ENCODE assay signal across 9 cellular contexts in the genomic region with DNA sequence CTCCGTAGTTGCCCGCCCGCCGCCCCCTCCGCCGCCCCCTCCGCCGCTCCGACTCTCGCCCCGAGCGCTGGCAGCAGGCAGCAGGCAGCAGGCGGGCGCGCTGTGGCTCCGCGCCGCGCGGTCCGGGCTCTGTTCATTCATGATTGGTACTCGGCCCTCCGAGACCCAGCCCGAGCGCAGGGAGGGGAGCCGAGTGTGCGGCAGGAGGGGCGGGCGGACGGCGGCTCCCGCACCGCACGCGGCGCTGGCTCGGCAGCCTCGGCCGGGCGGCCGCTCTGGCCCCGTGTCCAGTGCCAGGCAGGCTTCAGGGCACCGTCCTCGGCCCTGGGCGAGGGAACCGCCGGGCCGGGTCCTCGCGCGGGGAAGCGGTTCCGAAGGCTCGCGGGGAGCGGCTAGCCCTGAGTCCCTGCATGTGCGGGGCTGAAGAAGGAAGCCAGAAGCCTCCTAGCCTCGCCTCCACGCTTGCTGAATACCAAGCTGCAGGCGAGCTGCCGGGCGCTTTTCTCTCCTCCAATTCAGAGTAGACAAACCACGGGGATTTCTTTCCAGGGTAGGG. TPM values are rescaled to one million over a fixed set of nuclear protein-coding genes. Genes with fewer than 3 reads are reported as not detected.
DNase-seq lines count a peak whose midpoint lies in the region; ATAC-seq, FAIRE-seq and TF ChIP-seq lines count a peak whose summit lies in the region.
"Had no signal": no experiment of that assay in that cellular context is flagged by ENCODE, and none has a peak within 500 bp of the region (broad histone marks: within the 10 kb centered on the region; RNA-seq: fewer than 3 reads in every experiment).

A gene (plus strand): TSS at position 51 of the 556 bp plus-strand sequence.

- H3K4ac ChIP-seq in mesendoderm (ENCODE audit: low read depth, low read length), result no peak within 1 kb of the TSS

- H3K36me3 ChIP-seq in mesendoderm (ENCODE audit: control insufficient read depth, insufficient read depth, low read length) (no peaks in the 10 kb centered on the region), upper lobe of right lung (no peaks in the 10 kb centered on the region)

- H3K4me3 ChIP-seq in mesendoderm (ENCODE audit: low read length), result no peak within 1 kb of the TSS
- H3K4me3 ChIP-seq in upper lobe of right lung, result no peak within 1 kb of the TSS

- no CpG with 5 or more reads among the region's 63 CpGs for WGBS in mesendoderm (ENCODE audit: extremely low coverage, insufficient coverage, low lambda C conversion rate)

- H2BK5ac ChIP-seq in mesendoderm (ENCODE audit: low read length), result no peak within 1 kb of the TSS

- no peak within 1 kb of the TSS for H3K18ac ChIP-seq in mesendoderm (ENCODE audit: low read length)

- ATAC-seq in Right ventricle myocardium superior (ENCODE audit: poor library complexity), result peak; percentile 71
- peak; percentile 49 for ATAC-seq in upper lobe of right lung

- H3K79me2 ChIP-seq in mesendoderm (ENCODE audit: control insufficient read depth, insufficient read depth, low read length), result no peaks in the 10 kb centered on the region

- no peak within 1 kb of the TSS for H4K8ac ChIP-seq in mesendoderm (ENCODE audit: low read depth, low read length)

- H3K56ac ChIP-seq in mesendoderm (ENCODE audit: low read length), result peak within 1 kb of the TSS; percentile 84

- H3K27me3 ChIP-seq in mesendoderm (ENCODE audit: insufficient read depth, low read length, poor library complexity) (peaks cover 7% of the 10 kb centered on the region), upper lobe of right lung (peaks cover 43% of the 10 kb centered on the region)

- H3K27ac ChIP-seq in mesendoderm (ENCODE audit: low read depth, low read length), result no peak within 1 kb of the TSS
- no peak within 1 kb of the TSS for H3K27ac ChIP-seq in upper lobe of right lung

- DNase-seq in Right ventricle myocardium superior (peak; percentile 49), cardiac septum (ENCODE audit: low spot score) (no peak), ecto neural progenitor cell (ENCODE audit: low spot score) (peak; percentile 81), mesendoderm (peak; percentile 48), upper lobe of right lung (no peak), D721Med (ENCODE audit: insufficient read length, low spot score) (no peak)
- no peak for DNase-seq in activated T-cell treated with anti-CD3 and anti-CD28 coated beads, Interleukin-2, amount 50 U/mL, for 48 hours
- DNase-seq in activated CD4-positive, alpha-beta T cell treated with anti-CD3 and anti-CD28 coated beads, Interleukin-2, amount 50 U/mL, for 1 hour, result no peak
- DNase-seq: activated CD4-positive, alpha-beta memory T cell treated with anti-CD3 and anti-CD28 coated beads, Interleukin-2, amount 10 ng/mL, durations not matched to agents 7 days and 5 days had no signal

- H2AK5ac ChIP-seq in mesendoderm (ENCODE audit: low read length), result no peak within 1 kb of the TSS

- no peak within 1 kb of the TSS for H2BK120ac ChIP-seq in mesendoderm (ENCODE audit: low read depth, low read length)

- no peaks in the 10 kb centered on the region for H3K9me3 ChIP-seq in upper lobe of right lung

- no peaks in the 10 kb centered on the region for H3K79me1 ChIP-seq in mesendoderm (ENCODE audit: low read length)

- FAIRE-seq in D721Med (lab: Jason Lieb, UNC), result no peak

- TF ChIP-seq CTCF in upper lobe of right lung (IDR thresholded peaks at IDR 0.05) (no peak), D721Med (IDR thresholded peaks at IDR 0.05; ENCODE audit: insufficient read depth, missing control alignments) (no peak)

- no peaks in the 10 kb centered on the region for H3K4me1 ChIP-seq in mesendoderm (ENCODE audit: control insufficient read depth, low read depth, low read length)
- no peaks in the 10 kb centered on the region for H3K4me1 ChIP-seq in upper lobe of right lung

- H3K9ac ChIP-seq in mesendoderm (ENCODE audit: low read length), result peak within 1 kb of the TSS; percentile 49

- no peak within 1 kb of the TSS for H4K5ac ChIP-seq in mesendoderm (ENCODE audit: low read length)

- H3K23ac ChIP-seq in mesendoderm (ENCODE audit: low read length), result no peak within 1 kb of the TSS

- peak within 1 kb of the TSS; percentile 28 for H3K4me2 ChIP-seq in mesendoderm (ENCODE audit: low read length)

- H2BK15ac ChIP-seq in mesendoderm (replicated peaks; ENCODE audit: low read depth), result no peak within 1 kb of the TSS

- intact Hi-C loops in Right ventricle myocardium superior (cut with DNase I) (no loop called here), cardiac septum (cut with DNase I) (no loop called here), upper lobe of right lung (cut with DNase I) (no loop called here)

RNA-seq across cellular contexts. Expression of the gene that starts here (rescaled TPM):
- not detected for total RNA-seq in Right ventricle myocardium superior
- total RNA-seq in cardiac septum, result 0.57 TPM
- polyA plus RNA-seq in mesendoderm (2013, experiment 1 of 2), result 0.18 TPM
- polyA plus RNA-seq in mesendoderm (2013, experiment 2 of 2), result 0.15 TPM
- 2.7 TPM for total RNA-seq in upper lobe of right lung
- total RNA-seq: activated CD4-positive, alpha-beta memory T cell treated with anti-CD3 and anti-CD28 coated beads, Interleukin-2, amount 10 ng/mL, durations not matched to agents 7 days and 5 days had no signal

Comparison
In these comparisons a context has a peak if more than half of its experiments do, and no peak if none do; other contexts are left out.
1. Peak in DNase-seq and ATAC-seq in Right ventricle myocardium superior; RNA of the gene not detected or under 1 TPM.
2. DNase-seq: peak in ecto neural progenitor cell (single experiment) and mesendoderm (single experiment); none in cardiac septum (single experiment), upper lobe of right lung (single experiment), activated T-cell treated with anti-CD3 and anti-CD28 coated beads, Interleukin-2, amount 50 U/mL, for 48 hours (0 of 2), activated CD4-positive, alpha-beta T cell treated with anti-CD3 and anti-CD28 coated beads, Interleukin-2, amount 50 U/mL, for 1 hour (single experiment) and D721Med (single experiment).